Comparison of ENCODE assay signal across 1 cellular context in the genomic region with DNA sequence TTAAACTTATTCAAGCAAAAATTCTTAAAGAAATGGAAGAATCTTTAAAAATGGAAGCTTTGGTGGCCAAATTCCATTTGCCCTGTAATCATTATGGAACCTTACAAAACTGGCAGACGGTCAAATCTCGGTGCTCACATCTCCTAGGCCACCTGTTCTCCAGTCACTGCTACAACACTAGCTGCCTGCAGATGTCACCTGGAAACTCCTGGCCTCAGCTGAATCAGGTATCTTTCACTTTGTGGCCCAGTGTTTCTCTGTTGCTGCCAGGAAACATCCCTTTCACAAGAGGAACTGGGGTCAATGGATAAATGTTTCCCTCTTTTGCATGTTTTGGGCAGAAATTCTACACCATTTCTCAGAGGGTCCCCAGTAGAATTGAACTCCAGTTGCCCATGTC.
TF ChIP-seq lines count a peak whose summit lies in the region.

No MANE protein-coding gene starts in this region.

TF ChIP-seq in GM23338, 12 proteins besides CTCF, POLR2A, EP300 and RAD21:
- TF ChIP-seq STAT1 (IDR thresholded peaks at IDR 0.05; ENCODE audit: unreplicated experiment) (no peak), ZNF462 (CRISPR knock-in tag; IDR thresholded peaks at IDR 0.05) (no peak)
TF ChIP-seq in GM23338: peak in this region for 0.
